In genomic region chr7:105876964-105877601, GRCh38 we compare ENCODE assay signal across 8 cellular contexts. TPM values are rescaled to one million over a fixed set of nuclear protein-coding genes. Genes with fewer than 3 reads are reported as not detected.
DNase-seq lines count a peak whose midpoint lies in the region; ATAC-seq and TF ChIP-seq lines count a peak whose summit lies in the region.

No MANE protein-coding gene starts in this region.

- H3K36me3 Mint-ChIP-seq in CD4-positive, alpha-beta memory T cell = peaks cover 12 to 14% of the 10 kb centered on the region in 2 donors

- peak overlapping the region; percentile 87 to 94 (median 92) for H3K4me3 Mint-ChIP-seq in CD4-positive, alpha-beta memory T cell

- no peaks in the 10 kb centered on the region for H3K27me3 ChIP-seq in CD4-positive, alpha-beta memory T cell (ENCODE audit: insufficient read depth, low read length)
- H3K27me3 ChIP-seq in ectodermal cell (ENCODE audit: control insufficient read depth, insufficient read depth, low read length, poor library complexity, severe bottlenecking) = peaks cover 23% of the 10 kb centered on the region
- no peaks in the 10 kb centered on the region for H3K27me3 ChIP-seq in thoracic aorta (replicated peaks; ENCODE audit: insufficient read depth)

- no peak for TF ChIP-seq CTCF in thoracic aorta (IDR thresholded peaks at IDR 0.05)

- H3K27ac ChIP-seq in CD4-positive, alpha-beta memory T cell (ENCODE audit: low read depth, low read length) = peak overlapping the region; percentile 47
- H3K27ac ChIP-seq in ectodermal cell (ENCODE audit: insufficient read depth, low read depth, low read length, poor library complexity, severe bottlenecking) = no peak overlapping the region
- peak overlapping the region in 1 of 2 donors; percentile 11 for H3K27ac ChIP-seq in thoracic aorta

- peaks cover 42 to 67% (median 51%) of the 10 kb centered on the region in 4 donors for H3K4me1 Mint-ChIP-seq in CD4-positive, alpha-beta memory T cell

- CTCF ChIA-PET in CD4-positive, alpha-beta memory T cell (lab: Charles Lee; ENCODE audit: partially characterized antibody) = interaction anchor here (0.6 to 3.6 kb wide), 35 partner anchors 8 to 220 kb away, joined by 3 to 58 read pairs (median 4); no protein-coding TSS in a partner anchor

- ATAC-seq in HG02973 (IDR thresholded peaks at IDR 0.05; ENCODE audit: unreplicated experiment) = peak; percentile 10
- no peak for ATAC-seq in thoracic aorta (ENCODE audit: insufficient number of reproducible peaks, low FRiP score, low read depth)
- ATAC-seq in GM21786 (IDR thresholded peaks at IDR 0.05; ENCODE audit: unreplicated experiment) = no peak
- no peak for ATAC-seq in HG02970 (IDR thresholded peaks at IDR 0.05; ENCODE audit: low FRiP score, unreplicated experiment)

- H3K4me1 ChIP-seq in CD4-positive, alpha-beta memory T cell (ENCODE audit: insufficient read depth, low read length) = peaks cover 52% of the 10 kb centered on the region
- peaks cover 23% of the 10 kb centered on the region for H3K4me1 ChIP-seq in ectodermal cell (ENCODE audit: control insufficient read depth, insufficient read depth, low read length)
- peaks cover 11 to 33% of the 10 kb centered on the region in 2 donors for H3K4me1 ChIP-seq in thoracic aorta (ENCODE audit: control insufficient read depth in 1 of 2, low read depth in 2 of 2)

- peak overlapping the region; percentile 45 to 92 (median 77) for H3K27ac Mint-ChIP-seq in CD4-positive, alpha-beta memory T cell

- POLR2A ChIA-PET in CD4-positive, alpha-beta memory T cell (lab: Charles Lee; ENCODE audit: partially characterized antibody) = interaction anchor here (0.6 to 3.7 kb wide), 24 partner anchors 8 to 408 kb away, joined by 3 to 39 read pairs (median 4); partner anchors contain the start of gene NAMPT

- H3K9me3 ChIP-seq in CD4-positive, alpha-beta memory T cell (ENCODE audit: control insufficient read depth in 1 of 2, low read length in 2 of 2) = no peaks in the 10 kb centered on the region
- no peaks in the 10 kb centered on the region for H3K9me3 ChIP-seq in ectodermal cell (ENCODE audit: control insufficient read depth, low read length)
- no peaks in the 10 kb centered on the region for H3K9me3 ChIP-seq in thoracic aorta

- peak overlapping the region; percentile 44 to 62 for H3K4me3 ChIP-seq in CD4-positive, alpha-beta memory T cell (ENCODE audit: low read length in 2 of 2)
- H3K4me3 ChIP-seq in ectodermal cell (ENCODE audit: insufficient read depth, low read depth, low read length) (peak overlapping the region; percentile 63), thoracic aorta (peak overlapping the region; percentile 93)

- H3K9me3 Mint-ChIP-seq in CD4-positive, alpha-beta memory T cell = no peaks in the 10 kb centered on the region

- 0% methylated on average over 41 to 42 of the region's 42 CpGs for WGBS in ectodermal cell, 2 experiments

- H3K27me3 Mint-ChIP-seq in CD4-positive, alpha-beta memory T cell = no peaks in the 10 kb centered on the region

- intact Hi-C loops in CD4-positive, alpha-beta memory T cell (cut with micrococcal nuclease) = loop anchor here (1.0 to 5.0 kb wide), 11 partner anchors 20 to 235 kb away; partner anchors contain the start of gene SYPL1

- DNase-seq in CD4-positive, alpha-beta memory T cell = peak in 2 of 5 donors; percentile 14 to 30
- DNase-seq in SW480 (ENCODE audit: low spot score) = peak; percentile 79
- DNase-seq in medulla oblongata (ENCODE audit: extremely low spot score) = peak; percentile 39
- no peak for DNase-seq in thoracic aorta (ENCODE audit: low spot score)

- no peaks in the 10 kb centered on the region for H3K36me3 ChIP-seq in CD4-positive, alpha-beta memory T cell (ENCODE audit: insufficient read depth, low read length)
- peaks cover 4% of the 10 kb centered on the region for H3K36me3 ChIP-seq in ectodermal cell (ENCODE audit: control insufficient read depth, insufficient read depth, low read length)
- H3K36me3 ChIP-seq in thoracic aorta = no peaks in the 10 kb centered on the region

RNA-seq across cellular contexts. Expression of gene ATXN7L1, which starts 0.7 kb away (rescaled TPM):
- 10 to 100 TPM; 60.4 to 62.2 TPM for total RNA-seq in CD4-positive, alpha-beta memory T cell
- 10 to 100 TPM in 1 of 2 donors, 1 to 10 TPM in 1; 8.7 to 24.8 TPM for polyA plus RNA-seq in CD4-positive, alpha-beta memory T cell
- polyA plus RNA-seq in ectodermal cell (2013, experiment 1 of 4) = 12.4 TPM
- 12.8 TPM for polyA plus RNA-seq in ectodermal cell (2013, experiment 2 of 4)
- 9.1 TPM for polyA plus RNA-seq in ectodermal cell (2013, experiment 3 of 4)
- 10.9 TPM for polyA plus RNA-seq in ectodermal cell (2013, experiment 4 of 4)
- total RNA-seq in thoracic aorta = 10 to 100 TPM; 11.6 to 13.4 TPM

Comparison
In these comparisons a context has a peak if more than half of its experiments do, and no peak if none do; other contexts are left out.
1. RNA of gene ATXN7L1, which starts 0.7 kb away (total RNA-seq): 60.4 to 62.2 TPM in CD4-positive, alpha-beta memory T cell; 11.6 to 13.4 TPM in thoracic aorta; every median in the first group is over 4 times any median in the second.
2. Peak in every context shown above with its lines, with median percentiles within 50 percentile points of each other: H3K4me3 ChIP-seq.